Comparison of ENCODE assay signal across 15 cellular contexts in the genomic region with DNA sequence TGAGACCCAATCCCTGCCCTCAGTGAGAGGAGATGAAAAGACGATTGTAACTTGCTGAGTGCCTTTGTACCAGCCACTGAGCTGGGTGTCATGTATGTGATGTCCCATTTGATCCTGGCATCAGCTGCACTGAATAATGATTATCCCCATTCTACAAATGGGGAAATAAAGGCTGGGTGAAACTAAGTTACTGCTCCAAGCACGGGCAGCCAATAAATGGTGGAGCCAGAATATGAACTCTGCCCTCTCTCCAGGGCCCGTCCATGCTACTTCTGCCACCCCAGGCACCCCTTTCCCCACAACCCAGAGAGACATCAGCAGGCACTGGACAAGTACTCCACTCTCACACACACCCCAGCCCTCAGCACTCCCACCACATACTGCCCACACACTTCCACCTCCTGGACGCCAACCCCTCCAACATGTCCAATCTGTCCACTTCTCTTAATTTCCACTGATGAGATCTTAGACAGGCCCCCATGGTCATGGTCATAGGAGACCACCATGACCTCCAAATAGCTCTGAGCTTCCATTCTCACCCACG.
A peak's percentile ranks its signal among the peaks of the same experiment; 100 is the strongest.
DNase-seq lines count a peak whose midpoint lies in the region; TF ChIP-seq lines count a peak whose summit lies in the region.
"Had no signal": no experiment of that assay in that cellular context is flagged by ENCODE, and none has a peak within 500 bp of the region (broad histone marks: within the 10 kb centered on the region; RNA-seq: fewer than 3 reads in every experiment).

No MANE protein-coding gene starts in this region.

- TF ChIP-seq EP300 in transverse colon (IDR thresholded peaks at IDR 0.05; ENCODE audit: low read depth) (no peak), ovary (IDR thresholded peaks at IDR 0.05) (no peak)

- in situ Hi-C loops in transverse colon (cut with MboI; ENCODE audit: low pct_ligation_motif_present in 1 of 4, low pct_unique_long_range_greater_than_20kb in 1 of 4, low sequenced_read_pairs in 3 of 4) = no loop called here

- H3K4ac ChIP-seq in mesenchymal stem cell (ENCODE audit: low read depth in 1 of 2, low read length in 2 of 2) = no peak overlapping the region

- no peak overlapping the region for H3K27ac ChIP-seq in HEK293 (ENCODE audit: extremely low read depth, low read depth, low read length)
- H3K27ac ChIP-seq in mesenchymal stem cell (ENCODE audit: low read length, poor library complexity, severe bottlenecking) = no peak overlapping the region
- H3K27ac ChIP-seq in transverse colon = peak overlapping the region; percentile 13 to 58 (median 28)
- no peak overlapping the region for H3K27ac ChIP-seq in ovary
- H3K27ac ChIP-seq: GM23248, KMS-11 had no signal

- no peaks in the 10 kb centered on the region for H3K79me1 ChIP-seq in mesenchymal stem cell (replicated peaks; ENCODE audit: low read length, poor library complexity, severe bottlenecking)

- CTCF ChIA-PET in HEK293 (lab: Yijun Ruan, JAX) = no interaction called here

- H3K4me1 ChIP-seq in HEK293 (ENCODE audit: control insufficient read depth, insufficient read depth, low read length) = peaks cover 4% of the 10 kb centered on the region; the same call in 1 of the 2 replicates
- H3K4me1 ChIP-seq in mesenchymal stem cell (ENCODE audit: control insufficient read depth, insufficient read depth, low read depth, low read length) = peaks cover 4% of the 10 kb centered on the region
- H3K4me1 ChIP-seq in transverse colon = peaks cover 0 to 4% (median 1%) of the 10 kb centered on the region in 4 donors
- no peaks in the 10 kb centered on the region for H3K4me1 ChIP-seq in ovary (ENCODE audit: insufficient read depth)

- H2AK5ac ChIP-seq in mesenchymal stem cell (ENCODE audit: low read length, severe bottlenecking) = no peak overlapping the region

- TF ChIP-seq CTCF in HEK293 (tag by site-specific recombination; IDR thresholded peaks at IDR 0.05) (no peak), chondrocyte (IDR thresholded peaks at IDR 0.05) (no peak), transverse colon (IDR thresholded peaks at IDR 0.05) (no peak), ovary (IDR thresholded peaks at IDR 0.05) (no peak)

- no peak overlapping the region for H3K4me3 ChIP-seq in HEK293 (ENCODE audit: low read depth, low read length)
- H3K4me3 ChIP-seq in mesenchymal stem cell (ENCODE audit: insufficient read depth in 1 of 2, low read depth in 1 of 2, low read length in 2 of 2) = peak overlapping the region in 1 of 2 experiments; percentile 2
- H3K4me3 ChIP-seq in transverse colon = no peak overlapping the region
- H3K4me3 ChIP-seq in ovary = no peak overlapping the region
- H3K4me3 ChIP-seq: GM23248 had no signal

- intact Hi-C loops in transverse colon (cut with DNase I; ENCODE audit: low total_unique reads) = no loop called here
- intact Hi-C loops in ovary (cut with DNase I) = no loop called here

- peak overlapping the region; percentile 33 for H3K9ac ChIP-seq in mesenchymal stem cell (ENCODE audit: low read length)
- H3K9ac ChIP-seq: GM23248, KMS-11 had no signal

- no peaks in the 10 kb centered on the region for H3K36me3 ChIP-seq in HEK293 (ENCODE audit: control insufficient read depth in 2 of 2, insufficient read depth in 1 of 2, low read length in 2 of 2)
- H3K36me3 ChIP-seq in mesenchymal stem cell (ENCODE audit: control insufficient read depth in 1 of 2, insufficient read depth in 2 of 2, low read depth in 1 of 2, low read length in 2 of 2) = no peaks in the 10 kb centered on the region
- H3K36me3 ChIP-seq in transverse colon = no peaks in the 10 kb centered on the region
- no peaks in the 10 kb centered on the region for H3K36me3 ChIP-seq in ovary

- H3K4me1 Mint-ChIP-seq in chondrocyte (ENCODE audit: low read depth) = peaks cover 21% of the 10 kb centered on the region
- H3K4me1 Mint-ChIP-seq: CD4-positive, alpha-beta memory T cell had no signal

- no peak for TF ChIP-seq POLR2A in transverse colon (IDR thresholded peaks at IDR 0.05)
- no peak for TF ChIP-seq POLR2A in ovary (IDR thresholded peaks at IDR 0.05)

- H3K27me3 ChIP-seq in mesenchymal stem cell (ENCODE audit: control insufficient read depth in 1 of 2, insufficient read depth in 1 of 2, low read length in 2 of 2) (peaks cover 8 to 45% of the 10 kb centered on the region in 2 experiments), transverse colon (no peaks in the 10 kb centered on the region), ovary (no peaks in the 10 kb centered on the region)

- no peak overlapping the region for H3K23ac ChIP-seq in mesenchymal stem cell (ENCODE audit: low read length in 2 of 2)

- DNase-seq in chondrocyte (ENCODE audit: low spot score) (peak; percentile 39), mesenchymal stem cell (no peak), transverse colon (no peak), ovary (no peak), AML-193 (lab: John Stamatoyannopoulos, UW) (no peak)
- DNase-seq in stimulated activated CD4-positive, alpha-beta T cell treated with anti-CD3 and anti-CD28 coated beads, Interleukin-4, amount 100 ng/mL, for 24 hours = no peak
- DNase-seq: Calu3; CD4-positive, alpha-beta memory T cell; NCI-H1436 treated with DMSO at 0.1 percent for 48 hours; NCI-H2081; NCI-H510A; NCI-H82 had no signal

- no peak overlapping the region for H3K14ac ChIP-seq in mesenchymal stem cell (ENCODE audit: low read length in 2 of 2)

- H4K8ac ChIP-seq in mesenchymal stem cell (ENCODE audit: low read length) = no peak overlapping the region

- H2BK5ac ChIP-seq in mesenchymal stem cell (ENCODE audit: low read depth, low read length, poor library complexity, severe bottlenecking) = no peak overlapping the region

- no peaks in the 10 kb centered on the region for H3K36me3 Mint-ChIP-seq in chondrocyte (ENCODE audit: low read depth)
- H3K36me3 Mint-ChIP-seq: CD4-positive, alpha-beta memory T cell had no signal

- H3K18ac ChIP-seq in mesenchymal stem cell (ENCODE audit: low read depth in 1 of 2, low read length in 2 of 2) = no peak overlapping the region

- H2BK15ac ChIP-seq in mesenchymal stem cell (ENCODE audit: low read depth, poor library complexity, severe bottlenecking) = no peak overlapping the region

- H2AFZ ChIP-seq in mesenchymal stem cell (ENCODE audit: low read depth, low read length) = no peak overlapping the region
- H2AFZ ChIP-seq: GM23248 had no signal

- POLR2A ChIA-PET in HEK293 (lab: Yijun Ruan, JAX) = no interaction called here

- H2BK120ac ChIP-seq in mesenchymal stem cell (ENCODE audit: low read depth, low read length) = no peak overlapping the region

- WGBS in mesenchymal stem cell = 77% methylated on average over 5 of the region's 5 CpGs
- WGBS in transverse colon (ENCODE audit: low coverage in 1 of 2), 2 donors = 67 to 83% methylated on average over 2 to 5 of the region's 5 CpGs
- WGBS in ovary, 3 donors = 71 to 84% (median 79%) methylated on average over 5 of the region's 5 CpGs

- H3K27ac Mint-ChIP-seq in chondrocyte (ENCODE audit: unreplicated experiment) = peak overlapping the region; percentile 84
- H3K27ac Mint-ChIP-seq: CD4-positive, alpha-beta memory T cell had no signal

- no peaks in the 10 kb centered on the region for H3K27me3 Mint-ChIP-seq in chondrocyte (ENCODE audit: low read depth)

- H3K9me3 ChIP-seq in HEK293 (ENCODE audit: control insufficient read depth, insufficient read depth, low read depth, low read length) (no peaks in the 10 kb centered on the region), mesenchymal stem cell (ENCODE audit: control insufficient read depth, low read length) (no peaks in the 10 kb centered on the region), transverse colon (no peaks in the 10 kb centered on the region), ovary (no peaks in the 10 kb centered on the region)

- H3K4me2 ChIP-seq in mesenchymal stem cell (ENCODE audit: low read length, poor library complexity, severe bottlenecking) = no peak overlapping the region
- H3K4me2 ChIP-seq: KMS-11 had no signal

- H3K9me3 Mint-ChIP-seq in chondrocyte (ENCODE audit: low read depth) = no peaks in the 10 kb centered on the region
- H3K9me3 Mint-ChIP-seq: CD4-positive, alpha-beta memory T cell had no signal

- H4K91ac ChIP-seq in mesenchymal stem cell (ENCODE audit: low read length) = no peak overlapping the region

- H3K4me3 Mint-ChIP-seq in chondrocyte (ENCODE audit: unreplicated experiment) = no peak overlapping the region
- H3K4me3 Mint-ChIP-seq: CD4-positive, alpha-beta memory T cell had no signal

- no peak overlapping the region for H2BK12ac ChIP-seq in mesenchymal stem cell (ENCODE audit: low read length in 2 of 2)

TF ChIP-seq in HEK293, 187 proteins besides CTCF, POLR2A, EP300 and RAD21:
- peak; percentile 62 for TF ChIP-seq ZFHX2 (tag by site-specific recombination; conservative IDR thresholded peaks at IDR 0.05)
- TF ChIP-seq EGR2 (tag by site-specific recombination; IDR thresholded peaks at IDR 0.05; ENCODE audit: low read depth) = peak; percentile 48; the same call in 1 of the 2 replicates
- TF ChIP-seq FEZF1 (tag by site-specific recombination; IDR thresholded peaks at IDR 0.05) = no peak

Comparison
In these comparisons a context has a peak if more than half of its experiments do, and no peak if none do; other contexts are left out.
1. H3K27ac ChIP-seq: peak in transverse colon (4 of 4); none in HEK293 (single experiment), mesenchymal stem cell (single experiment) and ovary (0 of 2).